Comparison of ENCODE assay signal across 14 cellular contexts in genomic region chr9:5549671-5550650, GRCh38. TPM values are rescaled to one million over a fixed set of nuclear protein-coding genes. Genes with fewer than 3 reads are reported as not detected.
A peak's percentile ranks its signal among the peaks of the same experiment; 100 is the strongest.
DNase-seq lines count a peak whose midpoint lies in the region; ATAC-seq, FAIRE-seq and TF ChIP-seq lines count a peak whose summit lies in the region.
"Had no signal": no experiment of that assay in that cellular context is flagged by ENCODE, and none has a peak within 500 bp of the region (broad histone marks: within the 10 kb centered on the region; RNA-seq: fewer than 3 reads in every experiment).

No MANE protein-coding gene starts in this region.

- TF ChIP-seq POLR2A in H54 (IDR thresholded peaks at IDR 0.05; ENCODE audit: low read depth, low read length) (no peak), gastrocnemius medialis (IDR thresholded peaks at IDR 0.05) (no peak)

- TF ChIP-seq CTCF in gastrocnemius medialis (IDR thresholded peaks at IDR 0.05 in 4 of 5, conservative IDR thresholded peaks at IDR 0.05 in 1 of 5), result no peak

- H3K27me3 ChIP-seq in gastrocnemius medialis, result no peaks in the 10 kb centered on the region
- no peaks in the 10 kb centered on the region for H3K27me3 ChIP-seq in naive thymus-derived CD4-positive, alpha-beta T cell (ENCODE audit: control insufficient read depth in 2 of 2, insufficient read depth in 2 of 2, low read length in 2 of 2)
- H3K27me3 ChIP-seq: body of pancreas, right atrium auricular region, suprapubic skin had no signal

- H3K4me1 Mint-ChIP-seq in T-helper 17 cell, result peaks cover 6% of the 10 kb centered on the region
- peaks cover 0 to 6% (median 0%) of the 10 kb centered on the region in 7 donors for H3K4me1 Mint-ChIP-seq in naive thymus-derived CD4-positive, alpha-beta T cell

- CTCF ChIA-PET in naive thymus-derived CD4-positive, alpha-beta T cell (lab: Charles Lee), result interaction anchor here (0.6 to 1.0 kb wide), 3 partner anchors 26 to 100 kb away, joined by 3 read pairs; partner anchors contain the start of gene CD274

- H3K36me3 ChIP-seq in gastrocnemius medialis, result no peaks in the 10 kb centered on the region
- no peaks in the 10 kb centered on the region for H3K36me3 ChIP-seq in naive thymus-derived CD4-positive, alpha-beta T cell (ENCODE audit: control insufficient read depth in 2 of 3, insufficient read depth in 3 of 3, low read length in 3 of 3)
- H3K36me3 ChIP-seq: right atrium auricular region, suprapubic skin, WERI-Rb-1 had no signal

- in situ Hi-C loops in gastrocnemius medialis (cut with MboI; ENCODE audit: low sequenced_read_pairs in 4 of 4), result no loop called here

- H3K4me3 ChIP-seq in gastrocnemius medialis, result no peak overlapping the region
- no peak overlapping the region for H3K4me3 ChIP-seq in naive thymus-derived CD4-positive, alpha-beta T cell (ENCODE audit: low read length)
- H3K4me3 ChIP-seq: body of pancreas, right atrium auricular region, suprapubic skin had no signal

- H3K4me1 ChIP-seq in gastrocnemius medialis, result peaks cover 17 to 28% of the 10 kb centered on the region in 2 donors
- H3K4me1 ChIP-seq in naive thymus-derived CD4-positive, alpha-beta T cell (ENCODE audit: control insufficient read depth in 2 of 2, insufficient read depth in 2 of 2, low read length in 2 of 2), result no peaks in the 10 kb centered on the region
- H3K4me1 ChIP-seq: body of pancreas had no signal

- intact Hi-C loops in gastrocnemius medialis (cut with DNase I; ENCODE audit: low total_unique reads), result no loop called here
- intact Hi-C loops in posterior vena cava (cut with DNase I), result no loop called here
- intact Hi-C loops in naive thymus-derived CD4-positive, alpha-beta T cell (cut with micrococcal nuclease), result loop anchor here in 1 of 2 donors (2.0 kb wide), 1 partner anchor 19 kb away; no protein-coding TSS in a partner anchor

- no peak overlapping the region for H3K4me3 Mint-ChIP-seq in T-helper 17 cell
- no peak overlapping the region for H3K4me3 Mint-ChIP-seq in naive thymus-derived CD4-positive, alpha-beta T cell

- FAIRE-seq in H54 (lab: Jason Lieb, UNC), result peak; percentile 74

- H3K27ac Mint-ChIP-seq in T-helper 17 cell, result peak overlapping the region; percentile 66
- H3K27ac Mint-ChIP-seq in naive thymus-derived CD4-positive, alpha-beta T cell, result peak overlapping the region in 1 of 9 donors; percentile 30

- DNase-seq in H54 (ENCODE audit: insufficient read length, low spot score), result no peak
- no peak for DNase-seq in T-helper 17 cell
- DNase-seq in fibroblast of gingiva (ENCODE audit: low read depth), result peak; percentile 16
- DNase-seq in gastrocnemius medialis, result peak in 1 of 2 donors; percentile 11
- DNase-seq in posterior vena cava (ENCODE audit: low spot score), result no peak
- no peak for DNase-seq in globus pallidus (ENCODE audit: low spot score)
- no peak for DNase-seq in naive thymus-derived CD4-positive, alpha-beta T cell
- DNase-seq: activated CD8-positive, alpha-beta memory T cell treated with anti-CD3 and anti-CD28 coated beads, Interleukin-2, amount 50 U/mL, for 4 hours; body of pancreas; NCI-H526 treated with DMSO at 0.1 percent for 48 hours; WERI-Rb-1 had no signal

- no peaks in the 10 kb centered on the region for H3K27me3 Mint-ChIP-seq in T-helper 17 cell
- H3K27me3 Mint-ChIP-seq in naive thymus-derived CD4-positive, alpha-beta T cell, result peaks cover 0 to 4% (median 0%) of the 10 kb centered on the region in 5 donors

- POLR2A ChIA-PET in naive thymus-derived CD4-positive, alpha-beta T cell (lab: Charles Lee), result interaction anchor here (1.0 kb wide), 1 partner anchor 8 kb away, joined by 6 read pairs; no protein-coding TSS in a partner anchor

- H3K9me3 Mint-ChIP-seq in naive thymus-derived CD4-positive, alpha-beta T cell, result peaks cover 0 to 6% (median 0%) of the 10 kb centered on the region in 11 donors

- H3K9me3 ChIP-seq in T-helper 17 cell (ENCODE audit: control insufficient read depth, low read length, poor library complexity, severe bottlenecking), result no peaks in the 10 kb centered on the region
- no peaks in the 10 kb centered on the region for H3K9me3 ChIP-seq in gastrocnemius medialis
- H3K9me3 ChIP-seq in naive thymus-derived CD4-positive, alpha-beta T cell (ENCODE audit: control insufficient read depth in 2 of 3, low read length in 3 of 3), result no peaks in the 10 kb centered on the region
- H3K9me3 ChIP-seq: body of pancreas, right atrium auricular region, suprapubic skin had no signal

- H3K27ac ChIP-seq in gastrocnemius medialis, result peak overlapping the region; percentile 32 to 56 (median 44)
- no peak overlapping the region for H3K27ac ChIP-seq in naive thymus-derived CD4-positive, alpha-beta T cell (ENCODE audit: low read depth, low read length)
- H3K27ac ChIP-seq: body of pancreas, right atrium auricular region, suprapubic skin, WERI-Rb-1 had no signal

- H3K36me3 Mint-ChIP-seq in T-helper 17 cell (ENCODE audit: low read depth), result peaks cover 3% of the 10 kb centered on the region
- peaks cover 0 to 64% (median 0%) of the 10 kb centered on the region in 5 donors for H3K36me3 Mint-ChIP-seq in naive thymus-derived CD4-positive, alpha-beta T cell

- ATAC-seq in T-helper 17 cell (no peak), gastrocnemius medialis (peak; percentile 69 to 86), GM18867 (IDR thresholded peaks at IDR 0.05; ENCODE audit: unreplicated experiment) (no peak)
- ATAC-seq in naive thymus-derived CD4-positive, alpha-beta T cell, result no peak
- ATAC-seq: body of pancreas had no signal

RNA-seq across cellular contexts. Expression of gene PDCD1LG2, which starts 39.6 kb away (rescaled TPM):
- 1 to 10 TPM in 1 of 2 donors, under 1 TPM in 1; 0.50 to 1.1 TPM for total RNA-seq in T-helper 17 cell
- total RNA-seq in gastrocnemius medialis, result 1 to 10 TPM; 1.4 to 2.5 (median 1.7) TPM
- total RNA-seq in posterior vena cava, result 1 to 10 TPM; 4.2 to 5.4 TPM
- total RNA-seq in naive thymus-derived CD4-positive, alpha-beta T cell, result 1 to 10 TPM in 1 of 5 experiments, under 1 TPM in 4; 0.16 to 7.4 (median 0.32) TPM
- not detected for polyA plus RNA-seq in naive thymus-derived CD4-positive, alpha-beta T cell

Comparison
In these comparisons a context has a peak if more than half of its experiments do, and no peak if none do; other contexts are left out.
1. ATAC-seq: peak in gastrocnemius medialis (2 of 2); none in T-helper 17 cell (single experiment), GM18867 (single experiment) and naive thymus-derived CD4-positive, alpha-beta T cell (single experiment).